ENCODE assay signal across 8 cellular contexts in genomic region chr5:100777680-100778281, GRCh38.
DNase-seq lines count a peak whose midpoint lies in the region; ATAC-seq and TF ChIP-seq lines count a peak whose summit lies in the region.

No MANE protein-coding gene starts in this region.

- H3K36me3 Mint-ChIP-seq in dendritic cell treated with granulocyte-macrophage colony-stimulating factor and Interleukin-4, amounts not matched to agents 40 ng/mL and 50 ng/mL, for 4 days (ENCODE audit: low read depth), result no peaks in the 10 kb centered on the region
- H3K36me3 Mint-ChIP-seq in osteocyte (ENCODE audit: unreplicated experiment), result no peaks in the 10 kb centered on the region

- H3K4me1 Mint-ChIP-seq in dendritic cell treated with granulocyte-macrophage colony-stimulating factor and Interleukin-4, amounts not matched to agents 40 ng/mL and 50 ng/mL, for 4 days (ENCODE audit: low read depth), result peaks cover 53% of the 10 kb centered on the region
- peaks cover 22% of the 10 kb centered on the region for H3K4me1 Mint-ChIP-seq in osteocyte (ENCODE audit: unreplicated experiment)

- peak overlapping the region; percentile 0 for H3K4me3 Mint-ChIP-seq in dendritic cell treated with granulocyte-macrophage colony-stimulating factor and Interleukin-4, amounts not matched to agents 40 ng/mL and 50 ng/mL, for 4 days
- H3K4me3 Mint-ChIP-seq in osteocyte (ENCODE audit: unreplicated experiment), result peak overlapping the region; percentile 49

- H3K27ac Mint-ChIP-seq in dendritic cell treated with granulocyte-macrophage colony-stimulating factor and Interleukin-4, amounts not matched to agents 40 ng/mL and 50 ng/mL, for 4 days, result peak overlapping the region; percentile 69
- H3K27ac Mint-ChIP-seq in osteocyte (ENCODE audit: unreplicated experiment), result peak overlapping the region; percentile 94

- DNase-seq in AG04449 (ENCODE audit: low read depth, low spot score) (peak; percentile 58), OCI-M1 (lab: John Stamatoyannopoulos, UW) (peak; percentile 75), osteocyte (ENCODE audit: extremely low spot score, unreplicated experiment) (no peak), NCI-H2227 treated with DMSO at 0.1 percent for 48 hours (lab: John Stamatoyannopoulos, UW) (no peak)
- DNase-seq in central memory CD4-positive, alpha-beta T cell, result no peak

- CTCF ChIA-PET in AG04449 (lab: Yijun Ruan, JAX), result interaction anchor here (1.1 kb wide), 1 partner anchor 13 kb away, joined by 3 read pairs; no protein-coding TSS in a partner anchor

- TF ChIP-seq CTCF in AG04449 (IDR thresholded peaks at IDR 0.05; ENCODE audit: insufficient read depth, low read length, missing control alignments) (no peak), osteocyte (IDR thresholded peaks at IDR 0.05) (no peak)

- H3K9me3 Mint-ChIP-seq in dendritic cell treated with granulocyte-macrophage colony-stimulating factor and Interleukin-4, amounts not matched to agents 40 ng/mL and 50 ng/mL, for 4 days, result no peaks in the 10 kb centered on the region
- no peaks in the 10 kb centered on the region for H3K9me3 Mint-ChIP-seq in osteocyte (ENCODE audit: unreplicated experiment)

- ATAC-seq in GM18858 (IDR thresholded peaks at IDR 0.05; ENCODE audit: unreplicated experiment) (peak; percentile 80), HG03025 (IDR thresholded peaks at IDR 0.05; ENCODE audit: low FRiP score, unreplicated experiment) (peak; percentile 73)

- intact Hi-C loops in dendritic cell treated with granulocyte-macrophage colony-stimulating factor and Interleukin-4, amounts not matched to agents 40 ng/mL and 50 ng/mL, for 4 days (cut with micrococcal nuclease), result loop anchor here (2.0 to 5.0 kb wide), 3 partner anchors 49 to 75 kb away; no protein-coding TSS in a partner anchor

- H3K4me3 ChIP-seq in AG04449 (ENCODE audit: low read depth, low read length), result no peak overlapping the region

- H3K27me3 Mint-ChIP-seq in dendritic cell treated with granulocyte-macrophage colony-stimulating factor and Interleukin-4, amounts not matched to agents 40 ng/mL and 50 ng/mL, for 4 days, result no peaks in the 10 kb centered on the region
- H3K27me3 Mint-ChIP-seq in osteocyte (ENCODE audit: unreplicated experiment), result no peaks in the 10 kb centered on the region

- POLR2A ChIA-PET in AG04449 (lab: Yijun Ruan, JAX), result no interaction called here

Comparison
In these comparisons a context has a peak if more than half of its experiments do, and no peak if none do; other contexts are left out.
1. DNase-seq: peak in AG04449 (single experiment) and OCI-M1 (single experiment); none in osteocyte (single experiment), NCI-H2227 treated with DMSO at 0.1 percent for 48 hours (single experiment) and central memory CD4-positive, alpha-beta T cell (single experiment).